In genomic region chr1:10104844-10105243, GRCh38 we compare ENCODE assay signal across 11 cellular contexts.
"Had no signal": no experiment of that assay in that cellular context is flagged by ENCODE, and none has a peak within 500 bp of the region (broad histone marks: within the 10 kb centered on the region; RNA-seq: fewer than 3 reads in every experiment).

No MANE protein-coding gene starts in this region.

- H3K9me3 ChIP-seq: neutrophil, upper lobe of left lung, uterus had no signal

- H3K4me1 ChIP-seq: uterus had no signal

- ATAC-seq: naive thymus-derived CD8-positive, alpha-beta T cell had no signal

- H3K27ac ChIP-seq: neutrophil, upper lobe of left lung, uterus had no signal

- H3K36me3 ChIP-seq: uterus had no signal

- H3K4me3 ChIP-seq: smooth muscle cell, upper lobe of left lung, uterus had no signal

- DNase-seq: effector CD8-positive, alpha-beta T cell; foreskin melanocyte; immature natural killer cell; mesendoderm; naive thymus-derived CD8-positive, alpha-beta T cell; stimulated activated CD4-positive, alpha-beta T cell treated with anti-CD3 and anti-CD28 coated beads, Interleukin-2, amount 100 ng/mL, for 48 hours; stimulated activated naive CD4-positive, alpha-beta T cell treated with Interleukin-2 at 50 U/mL for 16 hours; upper lobe of left lung; uterus had no signal

- H3K27me3 ChIP-seq: neutrophil, upper lobe of left lung, uterus had no signal
